In the genomic region with DNA sequence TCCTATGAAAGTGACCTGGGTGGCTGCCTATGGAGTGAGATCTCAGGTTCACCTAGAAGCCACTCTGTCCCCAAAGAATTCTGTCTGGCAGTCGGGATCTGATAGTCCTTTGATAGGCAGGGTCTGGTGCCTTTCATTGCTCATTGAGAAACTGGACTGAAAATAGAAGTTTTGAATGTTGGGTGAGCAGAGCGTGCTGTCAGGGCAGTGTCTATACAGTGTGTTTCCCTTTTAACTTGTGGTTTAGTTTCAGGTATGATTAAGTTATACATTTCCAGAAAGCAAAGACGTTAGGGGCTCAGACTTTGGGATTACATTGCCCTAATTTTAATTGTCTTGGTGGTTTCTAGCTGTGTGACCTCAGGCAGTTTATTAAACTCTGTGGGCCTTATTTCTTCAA, we compare ENCODE assay signal across 28 cellular contexts.
A peak's percentile ranks its signal among the peaks of the same experiment; 100 is the strongest.
DNase-seq lines count a peak whose midpoint lies in the region; ATAC-seq, FAIRE-seq and TF ChIP-seq lines count a peak whose summit lies in the region.
"Had no signal": no experiment of that assay in that cellular context is flagged by ENCODE, and none has a peak within 500 bp of the region (broad histone marks: within the 10 kb centered on the region; RNA-seq: fewer than 3 reads in every experiment).

No MANE protein-coding gene starts in this region.

- H3K4me3 ChIP-seq in Peyer's patch (no peak overlapping the region), psoas muscle (no peak overlapping the region), suprapubic skin (no peak overlapping the region)
- H3K4me3 ChIP-seq: adrenal gland, dorsolateral prefrontal cortex, K562, mucosa of descending colon, neural progenitor cell, tibial artery had no signal

- DNase-seq in Peyer's patch (no peak), psoas muscle (no peak), HTR-8/SVneo (ENCODE audit: insufficient read length, low spot score) (no peak), suprapubic skin (ENCODE audit: low spot score in 2 of 2) (no peak)
- DNase-seq: ACHN; activated CD4-positive, alpha-beta T cell treated with anti-CD3 and anti-CD28 coated beads for 48 hours; activated gamma-delta T cell; adrenal gland; DMS 273 treated with DMSO at 0.1 percent for 48 hours; dorsolateral prefrontal cortex; foreskin keratinocyte; mucosa of descending colon; NCI-H2081 treated with DMSO at 0.1 percent for 48 hours; NCI-H524 treated with DMSO at 0.1 percent for 48 hours; retina; tibial artery had no signal

- H3K27ac ChIP-seq in Peyer's patch (no peak overlapping the region), psoas muscle (no peak overlapping the region), suprapubic skin (no peak overlapping the region)
- H3K27ac ChIP-seq: adrenal gland, C4-2B, dorsolateral prefrontal cortex, epithelial cell of prostate, foreskin keratinocyte, neural progenitor cell, tibial artery had no signal

- no peaks in the 10 kb centered on the region for H3K27me3 ChIP-seq in Peyer's patch
- peaks cover 0 to 6% (median 0%) of the 10 kb centered on the region in 3 donors for H3K27me3 ChIP-seq in psoas muscle (ENCODE audit: insufficient read depth in 3 of 3, low read length in 2 of 3)
- H3K27me3 ChIP-seq in suprapubic skin, result no peaks in the 10 kb centered on the region
- H3K27me3 ChIP-seq: foreskin keratinocyte, neural progenitor cell, tibial artery had no signal

- TF ChIP-seq POLR2A in Peyer's patch (IDR thresholded peaks at IDR 0.05) (no peak), suprapubic skin (IDR thresholded peaks at IDR 0.05) (no peak)

- H3K36me3 ChIP-seq in Peyer's patch (no peaks in the 10 kb centered on the region), psoas muscle (ENCODE audit: insufficient read depth in 1 of 2, low read depth in 1 of 2) (no peaks in the 10 kb centered on the region), suprapubic skin (no peaks in the 10 kb centered on the region)
- H3K36me3 ChIP-seq: adrenal gland, neural progenitor cell, tibial artery had no signal

- 58 to 66% (median 62%) methylated on average over 3 of the region's 3 CpGs for WGBS in psoas muscle, 3 donors
- 60% methylated on average over 3 of the region's 3 CpGs for WGBS in suprapubic skin

- no peaks in the 10 kb centered on the region for H3K4me1 ChIP-seq in Peyer's patch
- H3K4me1 ChIP-seq in psoas muscle, result no peaks in the 10 kb centered on the region
- no peaks in the 10 kb centered on the region for H3K4me1 ChIP-seq in suprapubic skin
- H3K4me1 ChIP-seq: adrenal gland, foreskin keratinocyte, neural progenitor cell, tibial artery had no signal

- TF ChIP-seq EP300 in suprapubic skin (IDR thresholded peaks at IDR 0.05), result no peak

- TF ChIP-seq CTCF in Peyer's patch (IDR thresholded peaks at IDR 0.05) (no peak), psoas muscle (IDR thresholded peaks at IDR 0.05) (no peak), suprapubic skin (IDR thresholded peaks at IDR 0.05) (no peak)

- intact Hi-C loops in psoas muscle (cut with DNase I), result no loop called here

- FAIRE-seq in HTR-8/SVneo (lab: Jason Lieb, UNC), result no peak
- FAIRE-seq: G401.6, GM12891, K562 had no signal

- peak; percentile 74 for ATAC-seq in GM18867 (IDR thresholded peaks at IDR 0.05; ENCODE audit: unreplicated experiment)
- peak; percentile 83 for ATAC-seq in GM21390 (IDR thresholded peaks at IDR 0.05; ENCODE audit: unreplicated experiment)
- ATAC-seq in HG02938 (IDR thresholded peaks at IDR 0.05; ENCODE audit: unreplicated experiment), result peak; percentile 70
- peak; percentile 74 for ATAC-seq in HG03469 (IDR thresholded peaks at IDR 0.05; ENCODE audit: unreplicated experiment)
- ATAC-seq in psoas muscle, result no peak
- ATAC-seq: foreskin keratinocyte; K562; mucosa of descending colon; Right ventricle myocardium inferior; stimulated activated effector memory CD8-positive, alpha-beta T cell treated with anti-CD3 and anti-CD28 coated beads, Interleukin-12 subunit alpha, Interleukin-12 subunit beta, amount 100 ng/mL, for 72 hours had no signal

- no peaks in the 10 kb centered on the region for H3K9me3 ChIP-seq in Peyer's patch
- no peaks in the 10 kb centered on the region for H3K9me3 ChIP-seq in psoas muscle
- no peaks in the 10 kb centered on the region for H3K9me3 ChIP-seq in suprapubic skin
- H3K9me3 ChIP-seq: adrenal gland, mucosa of descending colon, tibial artery had no signal

Comparison
In these comparisons a context has a peak if more than half of its experiments do, and no peak if none do; other contexts are left out.
1. ATAC-seq: peak in GM18867 (single experiment), GM21390 (single experiment), HG02938 (single experiment) and HG03469 (single experiment); none in psoas muscle (0 of 4).